ENCODE assay signal across 13 cellular contexts in genomic region chr17:64151016-64151368, GRCh38.
"Had no signal": no experiment of that assay in that cellular context is flagged by ENCODE, and none has a peak within 500 bp of the region (broad histone marks: within the 10 kb centered on the region; RNA-seq: fewer than 3 reads in every experiment).

No MANE protein-coding gene starts in this region.

- H3K27ac Mint-ChIP-seq: endodermal cell, nephron progenitor cell had no signal

- H3K9me3 ChIP-seq: SJCRH30, thyroid gland had no signal

- H3K27ac ChIP-seq: brain microvascular endothelial cell, SJCRH30 had no signal

- H3K27me3 ChIP-seq: brain microvascular endothelial cell, SJCRH30, thyroid gland had no signal

- DNase-seq: activated CD4-positive, alpha-beta T cell treated with anti-CD3 and anti-CD28 coated beads for 1 hour; activated CD4-positive, alpha-beta T cell treated with anti-CD3 and anti-CD28 coated beads, Interleukin-2, amount 50 U/mL, for 48 hours; activated CD8-positive, alpha-beta memory T cell treated with anti-CD3 and anti-CD28 coated beads, Interleukin-2, amount 50 U/mL, for 48 hours; activated naive CD4-positive, alpha-beta T cell treated with anti-CD3 and anti-CD28 coated beads for 36 hours; brain microvascular endothelial cell; cerebellar nuclear complex; mesendoderm; nephron progenitor cell; SJCRH30; stimulated activated CD4-positive, alpha-beta T cell treated with anti-CD3 and anti-CD28 coated beads, Interleukin-15, amount 100 ng/mL, for 24 hours; stimulated activated CD4-positive, alpha-beta T cell treated with anti-CD3 and anti-CD28 coated beads, Interleukin-4, amount 100 ng/mL, for 24 hours had no signal

- H3K4me3 Mint-ChIP-seq: activated naive CD4-positive, alpha-beta T cell treated with anti-CD3 and anti-CD28 coated beads for 36 hours; endodermal cell; nephron progenitor cell had no signal

- H3K4me3 ChIP-seq: SJCRH30, thyroid gland had no signal

- H3K9me3 Mint-ChIP-seq: activated naive CD4-positive, alpha-beta T cell treated with anti-CD3 and anti-CD28 coated beads for 36 hours; endodermal cell; nephron progenitor cell had no signal
